Comparison of ENCODE assay signal across 14 cellular contexts in the genomic region with DNA sequence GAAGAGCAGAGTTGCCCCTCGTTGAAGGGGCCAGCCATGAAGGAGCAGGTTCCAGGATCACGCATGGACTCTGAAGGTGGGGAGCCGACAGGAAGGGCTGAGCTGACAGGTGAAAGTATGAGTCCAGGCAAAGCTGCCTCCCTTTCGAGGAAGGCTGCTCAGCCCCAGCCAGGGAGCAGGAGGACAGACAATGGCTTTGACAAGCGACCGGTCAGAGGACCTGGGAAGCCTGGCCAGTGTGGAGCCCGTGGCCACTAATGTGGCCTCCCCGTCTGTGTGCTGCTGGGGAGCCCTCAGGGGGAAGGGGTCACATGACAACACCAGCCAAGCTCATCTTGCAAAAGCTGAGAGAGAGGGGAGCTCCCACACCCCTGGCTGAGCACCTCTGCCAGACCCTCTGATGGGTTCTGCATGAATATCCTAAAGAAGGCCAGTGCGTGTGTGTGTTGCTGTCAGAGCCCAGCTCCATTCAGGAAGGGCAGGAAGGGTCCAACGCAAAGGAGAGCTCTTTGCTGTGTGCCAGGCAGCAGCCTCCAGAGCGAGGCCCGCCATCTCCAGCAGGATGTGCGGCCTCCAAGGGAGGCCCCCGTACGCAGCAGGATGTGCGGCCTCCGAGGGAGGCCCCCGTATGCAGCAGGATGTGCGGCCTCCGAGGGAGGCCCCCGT.
DNase-seq lines count a peak whose midpoint lies in the region; ATAC-seq and TF ChIP-seq lines count a peak whose summit lies in the region.
"Had no signal": no experiment of that assay in that cellular context is flagged by ENCODE, and none has a peak within 500 bp of the region (broad histone marks: within the 10 kb centered on the region; RNA-seq: fewer than 3 reads in every experiment).

No MANE protein-coding gene starts in this region.

- WGBS in sigmoid colon, 2 donors = 89 to 95% methylated on average over 21 of the region's 21 CpGs

- peaks cover 34% of the 10 kb centered on the region for H3K4me1 Mint-ChIP-seq in brain

- H3K27me3 Mint-ChIP-seq in brain = peaks cover 5% of the 10 kb centered on the region

- DNase-seq in Right ventricle myocardium superior (peak; percentile 23), left ventricle myocardium inferior (no peak), RWPE1 (ENCODE audit: low spot score) (no peak), sigmoid colon (peak; percentile 42), NCI-H1436 treated with DMSO at 0.1 percent for 48 hours (lab: John Stamatoyannopoulos, UW) (no peak), brain microvascular endothelial cell (no peak), RKO (ENCODE audit: low spot score) (no peak)
- DNase-seq: activated gamma-delta T cell treated with Interleukin-2 at 50 U/mL for 16 hours, DMS153, immature natural killer cell, NCI-H2029, small intestine had no signal

- intact Hi-C loops in Right ventricle myocardium superior (cut with DNase I) = no loop called here
- intact Hi-C loops in left ventricle myocardium inferior (cut with micrococcal nuclease) = no loop called here
- intact Hi-C loops in sigmoid colon (cut with DNase I) = no loop called here

- no peaks in the 10 kb centered on the region for H3K9me3 ChIP-seq in left ventricle myocardium inferior (replicated peaks)
- no peaks in the 10 kb centered on the region for H3K9me3 ChIP-seq in sigmoid colon
- H3K9me3 ChIP-seq: vagina had no signal

- POLR2A ChIA-PET in RWPE1 (lab: Yijun Ruan, JAX; ENCODE audit: low non-redundant PET) = no interaction called here

- H3K27me3 ChIP-seq in left ventricle myocardium inferior (ENCODE audit: low read depth) (no peaks in the 10 kb centered on the region), sigmoid colon (no peaks in the 10 kb centered on the region), brain microvascular endothelial cell (replicated peaks) (no peaks in the 10 kb centered on the region)
- H3K27me3 ChIP-seq: vagina had no signal

- TF ChIP-seq CTCF in left ventricle myocardium inferior (IDR thresholded peaks at IDR 0.05; ENCODE audit: borderline replicate concordance) (no peak), RWPE1 (conservative IDR thresholded peaks at IDR 0.05; ENCODE audit: low read depth) (no peak), brain (conservative IDR thresholded peaks at IDR 0.05) (no peak), sigmoid colon (IDR thresholded peaks at IDR 0.05) (no peak), brain microvascular endothelial cell (IDR thresholded peaks at IDR 0.05; ENCODE audit: low read depth, low read length, missing control alignments) (no peak)

- H3K27ac Mint-ChIP-seq in brain = peak overlapping the region in 4 of 5 experiments; percentile 16 to 77 (median 68)

- TF ChIP-seq POLR2A in sigmoid colon (IDR thresholded peaks at IDR 0.05) = no peak

- H3K4me3 ChIP-seq in left ventricle myocardium inferior (no peak overlapping the region), sigmoid colon (no peak overlapping the region), brain microvascular endothelial cell (ENCODE audit: low read depth, low read length) (no peak overlapping the region)
- H3K4me3 ChIP-seq: vagina had no signal

- no peak for ATAC-seq in Right ventricle myocardium superior (ENCODE audit: poor library complexity)

- no peaks in the 10 kb centered on the region for H3K9me3 Mint-ChIP-seq in brain
- H3K9me3 Mint-ChIP-seq: immature natural killer cell had no signal

- H3K27ac ChIP-seq in left ventricle myocardium inferior (replicated peaks) = no peak overlapping the region
- H3K27ac ChIP-seq in RWPE1 = peak overlapping the region; percentile 100
- no peak overlapping the region for H3K27ac ChIP-seq in sigmoid colon
- H3K27ac ChIP-seq in brain microvascular endothelial cell = no peak overlapping the region
- H3K27ac ChIP-seq: vagina had no signal

- no peak for TF ChIP-seq EP300 in sigmoid colon (IDR thresholded peaks at IDR 0.05)

- CTCF ChIA-PET in RWPE1 (lab: Yijun Ruan, JAX) = no interaction called here

- peaks cover 35% of the 10 kb centered on the region for H3K36me3 ChIP-seq in left ventricle myocardium inferior
- H3K36me3 ChIP-seq in sigmoid colon = peaks cover 0 to 49% (median 14%) of the 10 kb centered on the region in 4 donors
- peaks cover 16% of the 10 kb centered on the region for H3K36me3 ChIP-seq in brain microvascular endothelial cell (replicated peaks)

- peaks cover 27% of the 10 kb centered on the region for H3K4me1 ChIP-seq in left ventricle myocardium inferior
- peaks cover 0 to 33% (median 29%) of the 10 kb centered on the region in 4 donors for H3K4me1 ChIP-seq in sigmoid colon

- in situ Hi-C loops in brain microvascular endothelial cell (cut with HindIII; ENCODE audit: low pct_ligation_motif_present, low sequenced_read_pairs) = no loop called here

- H3K36me3 Mint-ChIP-seq in brain = peaks cover 42% of the 10 kb centered on the region

- no peak overlapping the region for H3K4me3 Mint-ChIP-seq in brain
- H3K4me3 Mint-ChIP-seq: immature natural killer cell had no signal

Comparison
In these comparisons a context has a peak if more than half of its experiments do, and no peak if none do; other contexts are left out.
1. DNase-seq: peak in Right ventricle myocardium superior (single experiment) and sigmoid colon (single experiment); none in left ventricle myocardium inferior (single experiment), RWPE1 (single experiment), NCI-H1436 treated with DMSO at 0.1 percent for 48 hours (single experiment), brain microvascular endothelial cell (single experiment) and RKO (single experiment).